In the genomic region with DNA sequence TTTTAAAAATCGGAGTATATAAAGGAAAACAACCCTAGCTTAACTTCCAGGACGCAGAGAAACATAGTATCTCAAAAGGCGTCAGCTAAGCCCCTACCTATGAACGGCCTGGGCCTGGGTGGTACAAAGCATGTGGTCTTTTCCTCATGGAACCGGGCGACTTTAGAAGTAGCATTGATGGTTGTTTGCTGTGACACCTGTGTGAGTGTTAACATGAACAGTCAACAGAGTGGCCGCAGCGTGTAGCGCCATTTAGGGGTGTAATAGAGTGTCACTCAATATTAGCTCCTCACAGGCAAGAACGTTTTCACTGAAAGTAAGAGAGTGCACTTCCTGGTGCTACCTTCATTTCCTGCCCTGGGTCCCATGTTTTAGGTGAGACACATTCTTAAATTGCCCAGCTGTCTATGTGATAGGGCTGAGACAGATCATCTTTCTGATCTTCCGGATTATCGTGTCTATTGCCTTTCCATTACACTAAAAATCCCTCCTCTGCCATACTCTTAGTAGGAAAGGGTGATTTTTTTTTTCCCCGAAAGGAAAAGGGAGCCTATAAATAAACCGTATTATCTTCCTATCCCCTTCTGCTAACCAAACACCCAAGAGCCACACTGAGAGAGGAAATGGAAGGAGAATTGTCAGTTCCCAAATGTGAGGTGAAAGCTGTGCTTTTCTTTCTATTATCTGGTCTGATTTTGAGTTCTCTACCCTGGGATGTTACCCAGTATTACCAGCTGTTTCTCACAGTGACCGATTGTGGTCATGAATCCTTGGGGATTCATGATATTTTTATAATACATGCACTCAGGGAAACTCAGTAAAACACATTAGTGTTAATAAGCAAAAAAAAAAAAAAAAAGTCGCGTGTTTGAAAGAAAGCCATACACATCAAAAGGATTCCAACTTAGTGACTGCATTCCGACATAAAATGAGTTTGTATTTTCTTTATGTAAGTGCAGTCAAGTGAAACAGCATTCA, we compare ENCODE assay signal across 8 cellular contexts. TPM values are rescaled to one million over a fixed set of nuclear protein-coding genes. Genes with fewer than 3 reads are reported as not detected.
DNase-seq lines count a peak whose midpoint lies in the region; ATAC-seq and TF ChIP-seq lines count a peak whose summit lies in the region.

No MANE protein-coding gene starts in this region.

- H3K9ac ChIP-seq in neural progenitor cell: peak overlapping the region; percentile 72

- H3K4me1 Mint-ChIP-seq in neural progenitor cell (peaks cover 27% of the 10 kb centered on the region), type B pancreatic cell (ENCODE audit: unreplicated experiment) (peaks cover 27% of the 10 kb centered on the region)

- H3K36me3 Mint-ChIP-seq in neural progenitor cell (peaks cover 2% of the 10 kb centered on the region), type B pancreatic cell (peaks cover 3% of the 10 kb centered on the region)

- H3K9me3 Mint-ChIP-seq in neural progenitor cell: peaks cover 5% of the 10 kb centered on the region
- peaks cover 4% of the 10 kb centered on the region for H3K9me3 Mint-ChIP-seq in type B pancreatic cell

- no peak overlapping the region for H2AFZ ChIP-seq in neural progenitor cell (replicated peaks)

- peaks cover 29% of the 10 kb centered on the region for H3K4me1 ChIP-seq in neural progenitor cell

- TF ChIP-seq CTCF in neural progenitor cell (IDR thresholded peaks at IDR 0.05): no peak
- no peak for TF ChIP-seq CTCF in type B pancreatic cell (conservative IDR thresholded peaks at IDR 0.05)

- DNase-seq in NOMO-1 (lab: John Stamatoyannopoulos, UW; ENCODE audit: unreplicated experiment in 2 of 2) (peak; percentile 5 to 46), NOMO-1 treated with dmso at 0.1 percent for 144 hours (lab: John Stamatoyannopoulos, UW; ENCODE audit: unreplicated experiment) (no peak), NCI-H460 (ENCODE audit: extremely low read depth, low read depth) (peak; percentile 17), epithelial cell of prostate (ENCODE audit: low read depth, low spot score) (no peak), neural progenitor cell (ENCODE audit: low spot score) (peak; percentile 44), type B pancreatic cell (ENCODE audit: extremely low spot score, unreplicated experiment) (no peak)
- DNase-seq in activated CD8-positive, alpha-beta memory T cell treated with anti-CD3 and anti-CD28 coated beads for 1 hour (ENCODE audit: extremely low read depth in 1 of 2, low read depth in 1 of 2): peak; percentile 22 to 25

- H3F3A ChIP-seq in neural progenitor cell (ENCODE audit: low read depth): peaks cover 24% of the 10 kb centered on the region

- H3K27me3 ChIP-seq in neural progenitor cell: no peaks in the 10 kb centered on the region

- H3K4me3 ChIP-seq in neural progenitor cell: peak overlapping the region; percentile 73

- H4K20me1 ChIP-seq in neural progenitor cell (ENCODE audit: low read depth): peaks cover 57% of the 10 kb centered on the region

- H3K4me3 Mint-ChIP-seq in neural progenitor cell (peak overlapping the region; percentile 91), type B pancreatic cell (peak overlapping the region; percentile 92)

- H3K9me3 ChIP-seq in neural progenitor cell (ENCODE audit: low read depth): no peaks in the 10 kb centered on the region

- ATAC-seq in HG03103 (IDR thresholded peaks at IDR 0.05; ENCODE audit: low read depth, unreplicated experiment): peak; percentile 33

- peaks cover 71% of the 10 kb centered on the region for H3K79me2 ChIP-seq in neural progenitor cell (ENCODE audit: low read depth)

- peak overlapping the region; percentile 87 for H3K27ac ChIP-seq in epithelial cell of prostate
- peak overlapping the region; percentile 87 for H3K27ac ChIP-seq in neural progenitor cell

- peak overlapping the region; percentile 87 for H3K4me2 ChIP-seq in neural progenitor cell

- H3K27ac Mint-ChIP-seq in neural progenitor cell (peak overlapping the region; percentile 89), type B pancreatic cell (peak overlapping the region; percentile 94)

- H3K36me3 ChIP-seq in neural progenitor cell: no peaks in the 10 kb centered on the region

- H3K27me3 Mint-ChIP-seq in neural progenitor cell (ENCODE audit: insufficient read depth, low read depth) (peaks cover 2% of the 10 kb centered on the region), type B pancreatic cell (no peaks in the 10 kb centered on the region)

RNA-seq across cellular contexts. Expression of a gene that starts 1.4 kb away (rescaled TPM):
- 46.8 and 55.6 TPM in 2 replicates for total RNA-seq in NCI-H460 (2014; rRNA removed; shearing (Covaris generic))
- 16.6 and 64.0 TPM in 2 replicates for polyA plus RNA-seq in NCI-H460 (2014; cell fraction: nucleus; rRNA removed)
- total RNA-seq in neural progenitor cell (ENCODE audit: low replicate concordance) (38.3 and 67.1 TPM in 2 replicates), type B pancreatic cell (ENCODE audit: low replicate concordance) (77.7 and 110 TPM in 2 replicates)

Comparison
In these comparisons a context has a peak if more than half of its experiments do, and no peak if none do; other contexts are left out.
1. DNase-seq: peak in NOMO-1 (2 of 2), NCI-H460 (single experiment), activated CD8-positive, alpha-beta memory T cell treated with anti-CD3 and anti-CD28 coated beads for 1 hour (2 of 2) and neural progenitor cell (single experiment); none in NOMO-1 treated with dmso at 0.1 percent for 144 hours (single experiment), epithelial cell of prostate (single experiment) and type B pancreatic cell (single experiment).